In genomic region chrX:104567506-104567905, GRCh38 we compare ENCODE assay signal across 2 cellular contexts.
TF ChIP-seq lines count a peak whose summit lies in the region.

No MANE protein-coding gene starts in this region.

TF ChIP-seq in SK-N-SH, 30 proteins besides CTCF, POLR2A, EP300 and RAD21:
- TF ChIP-seq USF1 (IDR thresholded peaks at IDR 0.05; ENCODE audit: borderline replicate concordance, low read depth) = no peak
- TF ChIP-seq, protein P1, sequence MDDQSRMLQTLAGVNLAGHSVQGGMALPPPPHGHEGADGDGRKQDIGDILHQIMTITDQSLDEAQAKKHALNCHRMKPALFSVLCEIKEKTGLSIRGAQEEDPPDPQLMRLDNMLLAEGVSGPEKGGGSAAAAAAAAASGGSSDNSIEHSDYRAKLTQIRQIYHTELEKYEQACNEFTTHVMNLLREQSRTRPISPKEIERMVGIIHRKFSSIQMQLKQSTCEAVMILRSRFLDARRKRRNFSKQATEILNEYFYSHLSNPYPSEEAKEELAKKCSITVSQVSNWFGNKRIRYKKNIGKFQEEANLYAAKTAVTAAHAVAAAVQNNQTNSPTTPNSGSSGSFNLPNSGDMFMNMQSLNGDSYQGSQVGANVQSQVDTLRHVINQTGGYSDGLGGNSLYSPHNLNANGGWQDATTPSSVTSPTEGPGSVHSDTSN (IDR thresholded peaks at IDR 0.05) = no peak
- TF ChIP-seq YY1 (IDR thresholded peaks at IDR 0.05; ENCODE audit: low read depth) = no peak
- no peak for TF ChIP-seq RCOR1 (IDR thresholded peaks at IDR 0.05; ENCODE audit: low read length)
- TF ChIP-seq IRF3 (IDR thresholded peaks at IDR 0.05; ENCODE audit: low read depth, low read length) = no peak
- no peak for TF ChIP-seq RXRA (IDR thresholded peaks at IDR 0.05; ENCODE audit: borderline replicate concordance, low read depth)
- no peak for TF ChIP-seq FOSL2 (IDR thresholded peaks at IDR 0.05; ENCODE audit: borderline replicate concordance, low read depth)
- no peak for TF ChIP-seq NRF1 (IDR thresholded peaks at IDR 0.05; ENCODE audit: low read depth, low read length)
- TF ChIP-seq NFIC (IDR thresholded peaks at IDR 0.05; ENCODE audit: borderline replicate concordance) = no peak
- no peak for TF ChIP-seq RFX5 (IDR thresholded peaks at IDR 0.05; ENCODE audit: low read length)

TF ChIP-seq in SK-N-SH treated with all-trans-retinoic acid at 6 μM for 48 hours, 23 proteins besides CTCF, POLR2A, EP300 and RAD21:
- TF ChIP-seq RARB (CRISPR knock-in tag; IDR thresholded peaks at IDR 0.05) (no peak), ZNF8 (CRISPR knock-in tag; IDR thresholded peaks at IDR 0.05) (no peak), TSHZ2 (CRISPR knock-in tag; IDR thresholded peaks at IDR 0.05) (no peak), GLIS3 (CRISPR knock-in tag; IDR thresholded peaks at IDR 0.05) (no peak), TCF4 (CRISPR knock-in tag; IDR thresholded peaks at IDR 0.05; ENCODE audit: borderline replicate concordance) (no peak), OSR1 (CRISPR knock-in tag; IDR thresholded peaks at IDR 0.05) (no peak), ESRRG (CRISPR knock-in tag; IDR thresholded peaks at IDR 0.05) (no peak), POU6F1 (CRISPR knock-in tag; IDR thresholded peaks at IDR 0.05; ENCODE audit: borderline replicate concordance, low read depth) (no peak), ZC3H10 (CRISPR knock-in tag; IDR thresholded peaks at IDR 0.05) (no peak)
